12 cellular contexts compared by ENCODE assay signal in genomic region chr6:125192610-125192930, GRCh38. TPM values are rescaled to one million over a fixed set of nuclear protein-coding genes. Genes with fewer than 3 reads are reported as not detected.
DNase-seq lines count a peak whose midpoint lies in the region; ATAC-seq and TF ChIP-seq lines count a peak whose summit lies in the region.
"Had no signal": no experiment of that assay in that cellular context is flagged by ENCODE, and none has a peak within 500 bp of the region (broad histone marks: within the 10 kb centered on the region; RNA-seq: fewer than 3 reads in every experiment).

No MANE protein-coding gene starts in this region.

- H3K9me3 ChIP-seq in psoas muscle: no peaks in the 10 kb centered on the region
- no peaks in the 10 kb centered on the region for H3K9me3 ChIP-seq in gastroesophageal sphincter
- H3K9me3 ChIP-seq: esophagus muscularis mucosa, right atrium auricular region, testis had no signal

- no peak overlapping the region for H3K4me3 Mint-ChIP-seq in WTC11
- H3K4me3 Mint-ChIP-seq in activated naive CD4-positive, alpha-beta T cell treated with anti-CD3 and anti-CD28 coated beads for 36 hours: no peak overlapping the region
- H3K4me3 Mint-ChIP-seq: T-cell had no signal

- peak; percentile 19 for ATAC-seq in GM19035 (IDR thresholded peaks at IDR 0.05; ENCODE audit: unreplicated experiment)
- peak; percentile 18 for ATAC-seq in HG02885 (IDR thresholded peaks at IDR 0.05; ENCODE audit: poor library complexity, unreplicated experiment)
- ATAC-seq in WTC11: peak; percentile 7; the same call in 1 of the 2 replicates
- no peak for ATAC-seq in psoas muscle
- no peak for ATAC-seq in gastroesophageal sphincter

- no peak for TF ChIP-seq POLR2A in gastroesophageal sphincter (IDR thresholded peaks at IDR 0.05)

- H3K36me3 ChIP-seq in psoas muscle (ENCODE audit: insufficient read depth in 1 of 2, low read depth in 1 of 2) (no peaks in the 10 kb centered on the region), gastroesophageal sphincter (no peaks in the 10 kb centered on the region)
- H3K36me3 ChIP-seq: esophagus muscularis mucosa, right atrium auricular region had no signal

- TF ChIP-seq EP300 in gastroesophageal sphincter (IDR thresholded peaks at IDR 0.05): no peak

- H3K27me3 ChIP-seq in psoas muscle (ENCODE audit: insufficient read depth in 3 of 3, low read length in 2 of 3): no peaks in the 10 kb centered on the region
- no peaks in the 10 kb centered on the region for H3K27me3 ChIP-seq in gastroesophageal sphincter
- H3K27me3 ChIP-seq: esophagus muscularis mucosa, right atrium auricular region, testis had no signal

- CTCF ChIA-PET in WTC11 (lab: Charles Lee): interaction anchor here (0.9 to 3.1 kb wide), 12 partner anchors 9 to 761 kb away, joined by 3 to 22 read pairs (median 4); partner anchors contain the start of genes HDDC2 and TPD52L1
- CTCF ChIA-PET in activated naive CD4-positive, alpha-beta T cell treated with anti-CD3 and anti-CD28 coated beads for 36 hours (lab: Charles Lee): interaction anchor here (1.5 to 2.7 kb wide), 4 partner anchors 11 to 39 kb away, joined by 5 to 11 read pairs (median 8); partner anchors contain the start of gene TPD52L1

- TF ChIP-seq CTCF in WTC11 (IDR thresholded peaks at IDR 0.05) (peak; percentile 12; the same call in 1 of the 2 replicates), psoas muscle (IDR thresholded peaks at IDR 0.05) (no peak), gastroesophageal sphincter (IDR thresholded peaks at IDR 0.05) (no peak)

- H3K4me3 ChIP-seq in psoas muscle (no peak overlapping the region), gastroesophageal sphincter (no peak overlapping the region)
- H3K4me3 ChIP-seq: esophagus muscularis mucosa, right atrium auricular region, testis had no signal

- intact Hi-C loops in psoas muscle (cut with DNase I): loop anchor here (2.0 to 5.0 kb wide), 2 partner anchors 35 to 36 kb away; no protein-coding TSS in a partner anchor
- intact Hi-C loops in activated naive CD4-positive, alpha-beta T cell treated with anti-CD3 and anti-CD28 coated beads for 36 hours (cut with micrococcal nuclease): loop anchor here (1.0 to 10.0 kb wide), 6 partner anchors 39 to 792 kb away; partner anchors contain the start of genes HDDC2, HEY2, TPD52L1 and TRMT11

- H3K4me1 Mint-ChIP-seq in WTC11: peaks cover 24% of the 10 kb centered on the region
- peaks cover 2% of the 10 kb centered on the region for H3K4me1 Mint-ChIP-seq in activated naive CD4-positive, alpha-beta T cell treated with anti-CD3 and anti-CD28 coated beads for 36 hours (ENCODE audit: low read depth)

- no peaks in the 10 kb centered on the region for H3K27me3 Mint-ChIP-seq in WTC11 (ENCODE audit: low read depth)
- no peaks in the 10 kb centered on the region for H3K27me3 Mint-ChIP-seq in activated naive CD4-positive, alpha-beta T cell treated with anti-CD3 and anti-CD28 coated beads for 36 hours (ENCODE audit: low read depth)

- H3K27ac ChIP-seq in psoas muscle (peak overlapping the region; percentile 89), gastroesophageal sphincter (no peak overlapping the region)
- H3K27ac ChIP-seq: esophagus muscularis mucosa, right atrium auricular region, testis had no signal

- H3K27ac Mint-ChIP-seq in WTC11: no peak overlapping the region
- H3K27ac Mint-ChIP-seq in activated naive CD4-positive, alpha-beta T cell treated with anti-CD3 and anti-CD28 coated beads for 36 hours: no peak overlapping the region
- H3K27ac Mint-ChIP-seq: T-cell had no signal

- POLR2A ChIA-PET in WTC11 (lab: Charles Lee): no interaction called here

- H3K4me1 ChIP-seq in psoas muscle (peaks cover 81% of the 10 kb centered on the region), gastroesophageal sphincter (peaks cover 0 to 30% (median 2%) of the 10 kb centered on the region in 3 donors)

- WGBS in psoas muscle, 3 donors: 95 to 98% (median 97%) methylated on average over 5 of the region's 5 CpGs
- 85 to 93% methylated on average over 3 to 5 of the region's 5 CpGs for WGBS in gastroesophageal sphincter (ENCODE audit: low coverage in 1 of 2), 2 donors

- no peaks in the 10 kb centered on the region for H3K36me3 Mint-ChIP-seq in WTC11
- no peaks in the 10 kb centered on the region for H3K36me3 Mint-ChIP-seq in activated naive CD4-positive, alpha-beta T cell treated with anti-CD3 and anti-CD28 coated beads for 36 hours (ENCODE audit: low read depth)
- H3K36me3 Mint-ChIP-seq: T-cell had no signal

- no peak for DNase-seq in WTC11 (ENCODE audit: low spot score)
- no peak for DNase-seq in psoas muscle
- no peak for DNase-seq in foreskin melanocyte
- no peak for DNase-seq in activated naive CD4-positive, alpha-beta T cell treated with anti-CD3 and anti-CD28 coated beads for 36 hours
- DNase-seq in activated naive CD4-positive, alpha-beta T cell treated with Interleukin-2 at 50 U/mL for 16 hours: no peak

- no peaks in the 10 kb centered on the region for H3K9me3 Mint-ChIP-seq in WTC11
- H3K9me3 Mint-ChIP-seq in activated naive CD4-positive, alpha-beta T cell treated with anti-CD3 and anti-CD28 coated beads for 36 hours: no peaks in the 10 kb centered on the region
- H3K9me3 Mint-ChIP-seq: T-cell had no signal

TF ChIP-seq in WTC11, 78 proteins besides CTCF, POLR2A, EP300 and RAD21 (continues in another document):
- no peak for TF ChIP-seq RELA (CRISPR knock-in tag; IDR thresholded peaks at IDR 0.05; ENCODE audit: borderline replicate concordance)
- no peak for TF ChIP-seq CDX4 (CRISPR knock-in tag; IDR thresholded peaks at IDR 0.05; ENCODE audit: borderline replicate concordance)
- no peak for TF ChIP-seq FOXK1 (CRISPR knock-in tag; IDR thresholded peaks at IDR 0.05)
- no peak for TF ChIP-seq E2F5 (CRISPR knock-in tag; IDR thresholded peaks at IDR 0.05)
- no peak for TF ChIP-seq SMAD3 (CRISPR knock-in tag; IDR thresholded peaks at IDR 0.05; ENCODE audit: borderline replicate concordance)
- TF ChIP-seq TEAD4 (CRISPR knock-in tag; IDR thresholded peaks at IDR 0.05): no peak
- no peak for TF ChIP-seq CBFB (CRISPR knock-in tag; IDR thresholded peaks at IDR 0.05; ENCODE audit: low read depth)
- no peak for TF ChIP-seq ZNF671 (CRISPR knock-in tag; IDR thresholded peaks at IDR 0.05)
- no peak for TF ChIP-seq ATF1 (CRISPR knock-in tag; IDR thresholded peaks at IDR 0.05)
- TF ChIP-seq MLX (CRISPR knock-in tag; IDR thresholded peaks at IDR 0.05): no peak
- no peak for TF ChIP-seq ESRRA (CRISPR knock-in tag; IDR thresholded peaks at IDR 0.05; ENCODE audit: borderline replicate concordance)
- TF ChIP-seq AR (CRISPR knock-in tag; IDR thresholded peaks at IDR 0.05): no peak

RNA-seq across cellular contexts. Expression of gene TPD52L1, which starts 39.0 kb away (rescaled TPM):
- total RNA-seq in WTC11 (2021) (12.4 to 17.7 TPM (median 15.0 TPM) in 3 replicates), psoas muscle (100 to 1,000 TPM; 106 to 150 (median 136) TPM), gastroesophageal sphincter (10 to 100 TPM; 11.2 to 59.7 (median 20.2) TPM)
- polyA plus RNA-seq in psoas muscle: 10 to 100 TPM; 51.8 to 98.6 (median 67.4) TPM
- total RNA-seq in activated naive CD4-positive, alpha-beta T cell treated with anti-CD3 and anti-CD28 coated beads for 36 hours: 1 to 10 TPM; 5.6 to 5.7 TPM

Comparison
In these comparisons a context has a peak if more than half of its experiments do, and no peak if none do; other contexts are left out.
1. ATAC-seq: peak in GM19035 (single experiment), HG02885 (single experiment) and WTC11 (single experiment); none in psoas muscle (0 of 4) and gastroesophageal sphincter (single experiment).